Comparison of ENCODE assay signal across 8 cellular contexts in the genomic region with DNA sequence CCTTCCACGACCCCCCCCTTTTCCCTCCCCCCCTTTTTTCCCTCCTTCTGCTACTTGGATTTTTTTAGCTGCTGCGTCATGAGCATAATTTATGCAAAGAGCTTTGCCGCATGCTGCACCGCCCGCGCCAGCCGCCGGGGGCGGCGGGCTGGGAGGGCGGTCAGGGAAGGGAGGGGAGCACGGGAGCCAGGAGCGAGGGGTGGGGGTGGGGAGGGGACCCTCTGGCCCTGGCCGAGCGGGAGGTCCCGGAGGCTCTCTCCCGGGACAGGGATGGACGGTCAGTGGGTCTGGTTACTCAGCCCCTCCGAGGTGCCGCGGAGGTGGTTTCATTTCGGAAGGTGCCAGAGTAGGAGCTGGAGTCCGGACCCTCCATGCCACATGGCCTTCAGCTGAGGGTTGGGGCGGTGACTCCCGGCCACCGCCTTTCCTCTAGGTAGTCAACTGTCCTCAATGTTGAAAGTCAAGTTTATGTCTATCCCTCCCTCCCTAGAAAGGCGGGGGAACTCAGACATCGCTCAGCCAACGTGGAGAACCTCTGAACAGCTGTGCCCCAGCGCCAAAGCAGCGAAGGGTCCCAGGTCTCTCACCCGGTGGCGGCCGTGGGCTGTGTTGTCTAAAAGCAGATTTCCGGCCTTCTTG. TPM values are rescaled to one million over a fixed set of nuclear protein-coding genes. Genes with fewer than 3 reads are reported as not detected.
DNase-seq lines count a peak whose midpoint lies in the region; ATAC-seq, FAIRE-seq and TF ChIP-seq lines count a peak whose summit lies in the region.

A gene with protein sequence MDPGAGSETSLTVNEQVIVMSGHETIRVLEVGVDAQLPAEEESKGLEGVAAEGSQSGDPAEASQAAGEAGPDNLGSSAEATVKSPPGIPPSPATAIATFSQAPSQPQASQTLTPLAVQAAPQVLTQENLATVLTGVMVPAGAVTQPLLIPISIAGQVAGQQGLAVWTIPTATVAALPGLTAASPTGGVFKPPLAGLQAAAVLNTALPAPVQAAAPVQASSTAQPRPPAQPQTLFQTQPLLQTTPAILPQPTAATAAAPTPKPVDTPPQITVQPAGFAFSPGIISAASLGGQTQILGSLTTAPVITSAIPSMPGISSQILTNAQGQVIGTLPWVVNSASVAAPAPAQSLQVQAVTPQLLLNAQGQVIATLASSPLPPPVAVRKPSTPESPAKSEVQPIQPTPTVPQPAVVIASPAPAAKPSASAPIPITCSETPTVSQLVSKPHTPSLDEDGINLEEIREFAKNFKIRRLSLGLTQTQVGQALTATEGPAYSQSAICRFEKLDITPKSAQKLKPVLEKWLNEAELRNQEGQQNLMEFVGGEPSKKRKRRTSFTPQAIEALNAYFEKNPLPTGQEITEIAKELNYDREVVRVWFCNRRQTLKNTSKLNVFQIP (minus strand): TSS at position 95 of the 639 bp plus-strand sequence. CDS start 11,226 bp downstream, outside the sequence.

- peak within 1 kb of the TSS; percentile 76 for H3K27ac ChIP-seq in keratinocyte (ENCODE audit: control insufficient read depth, insufficient read depth, low read length)

- peak within 1 kb of the TSS; percentile 65 to 84 (median 83) for H3K4me3 ChIP-seq in keratinocyte (ENCODE audit: control insufficient read depth in 2 of 3, extremely low read depth in 1 of 3, insufficient read depth in 2 of 3, low read depth in 1 of 3, low read length in 3 of 3)

- no peaks in the 10 kb centered on the region for H3K9me3 ChIP-seq in keratinocyte (ENCODE audit: control insufficient read depth, low read depth, low read length)

- no peaks in the 10 kb centered on the region for H3K79me2 ChIP-seq in keratinocyte (ENCODE audit: control insufficient read depth, insufficient read depth, low read length)

- dilution Hi-C loops in keratinocyte (cut with MboI; ENCODE audit: extremely low pct_ligation_motif_present, low sequenced_read_pairs): no loop called here

- peaks cover 8% of the 10 kb centered on the region for H3K4me1 ChIP-seq in keratinocyte (ENCODE audit: control insufficient read depth, extremely low read depth, insufficient read depth, low read length)

- no peaks in the 10 kb centered on the region for H4K20me1 ChIP-seq in keratinocyte (ENCODE audit: control insufficient read depth, extremely low read depth, insufficient read depth, low read length)

- peak within 1 kb of the TSS; percentile 96 for H3K27ac Mint-ChIP-seq in central memory CD8-positive, alpha-beta T cell (ENCODE audit: low read depth)

- DNase-seq in SKM-1 treated with dmso at 0.1 percent for 144 hours (lab: John Stamatoyannopoulos, UW; ENCODE audit: unreplicated experiment): peak; percentile 26
- DNase-seq in SKM-1 (lab: John Stamatoyannopoulos, UW; ENCODE audit: unreplicated experiment): no peak
- DNase-seq in NCI-H2107 (lab: John Stamatoyannopoulos, UW): peak; percentile 76
- peak; percentile 37 for DNase-seq in activated CD4-positive, CD25-positive, alpha-beta regulatory T cell treated with anti-CD3 and anti-CD28 coated beads, Interleukin-2, amount 50 U/mL, for 16 hours (ENCODE audit: low read depth, low spot score)
- DNase-seq in central memory CD8-positive, alpha-beta T cell (ENCODE audit: low spot score in 2 of 2): peak; percentile 41 to 63
- DNase-seq in keratinocyte (ENCODE audit: low read depth, low spot score): no peak
- DNase-seq in stimulated activated CD4-positive, alpha-beta T cell treated with anti-CD3 and anti-CD28 coated beads, Interleukin-12 subunit alpha, Interleukin-12 subunit beta, amount 100 ng/mL, for 24 hours (ENCODE audit: low read depth in 2 of 2): peak; percentile 43

- no peaks in the 10 kb centered on the region for H3K9me1 ChIP-seq in keratinocyte (ENCODE audit: control insufficient read depth, extremely low read depth, insufficient read depth, low read length)

- H3K9ac ChIP-seq in keratinocyte (ENCODE audit: control insufficient read depth, extremely low read depth, insufficient read depth, low read length): peak within 1 kb of the TSS; percentile 89

- H3K27me3 ChIP-seq in keratinocyte (ENCODE audit: control insufficient read depth, extremely low read depth, insufficient read depth, low read length): no peaks in the 10 kb centered on the region

- ATAC-seq in HG02981 (IDR thresholded peaks at IDR 0.05; ENCODE audit: unreplicated experiment): peak; percentile 64
- peak; percentile 82 for ATAC-seq in central memory CD8-positive, alpha-beta T cell (replicated peaks; ENCODE audit: extremely low read depth, poor library complexity, severe bottlenecking)

- peaks cover 7% of the 10 kb centered on the region for H3K36me3 Mint-ChIP-seq in central memory CD8-positive, alpha-beta T cell (ENCODE audit: insufficient read depth)

- no peaks in the 10 kb centered on the region for H3K36me3 ChIP-seq in keratinocyte (ENCODE audit: control insufficient read depth in 2 of 2, extremely low read depth in 1 of 2, insufficient read depth in 2 of 2, low read length in 2 of 2)

- TF ChIP-seq CTCF in keratinocyte (optimal IDR thresholded peaks at IDR 0.05 in 1 of 3, IDR thresholded peaks at IDR 0.05 in 1 of 3, conservative IDR thresholded peaks at IDR 0.05 in 1 of 3; ENCODE audit: extremely low read depth in 1 of 3, insufficient read depth in 2 of 3, low read length in 3 of 3): peak in 2 of 3 experiments; percentile 33 to 59

- H3K4me3 Mint-ChIP-seq in central memory CD8-positive, alpha-beta T cell: peak within 1 kb of the TSS; percentile 87

- H2AFZ ChIP-seq in keratinocyte (ENCODE audit: control insufficient read depth, low read length): peak within 1 kb of the TSS; percentile 95

- no peaks in the 10 kb centered on the region for H3K27me3 Mint-ChIP-seq in central memory CD8-positive, alpha-beta T cell

- peaks cover 12% of the 10 kb centered on the region for H3K4me1 Mint-ChIP-seq in central memory CD8-positive, alpha-beta T cell

- no peaks in the 10 kb centered on the region for H3K9me3 Mint-ChIP-seq in central memory CD8-positive, alpha-beta T cell

- H3K4me2 ChIP-seq in keratinocyte (ENCODE audit: control insufficient read depth, extremely low read depth, insufficient read depth, low read depth, low read length): peak within 1 kb of the TSS; percentile 97

- FAIRE-seq in keratinocyte (lab: Jason Lieb, UNC): no peak

RNA-seq across cellular contexts. Expression of the gene that starts here (rescaled TPM):
- polyA plus RNA-seq in keratinocyte: 0.29 to 0.45 TPM (median 0.42 TPM) in 3 replicates
- polyA plus RNA-seq in keratinocyte (2011; ENCODE audit: low read depth): 0.32 TPM
- 0.23 and 0.55 TPM in 2 replicates for polyA plus RNA-seq in keratinocyte (2011; cell fraction: cytosol; rRNA removed)
- 1.6 and 1.9 TPM in 2 replicates for polyA plus RNA-seq in keratinocyte (2011; cell fraction: nucleus; rRNA removed)
- 0.49 and 1.8 TPM in 2 replicates for polyA plus RNA-seq in keratinocyte (2012; ENCODE audit: low replicate concordance)
- 0.13 to 0.98 TPM (median 0.16 TPM) in 3 replicates for polyA minus RNA-seq in keratinocyte
- polyA minus RNA-seq in keratinocyte (2011; cell fraction: cytosol; rRNA and poly(A)+ RNA removed): 3.1 TPM
- polyA minus RNA-seq in keratinocyte (2011; cell fraction: nucleus; rRNA and poly(A)+ RNA removed): 0.95 and 1.7 TPM in 2 replicates

Comparison
In these comparisons a context has a peak if more than half of its experiments do, and no peak if none do; other contexts are left out.
1. DNase-seq: peak in SKM-1 treated with dmso at 0.1 percent for 144 hours (single experiment), NCI-H2107 (single experiment), activated CD4-positive, CD25-positive, alpha-beta regulatory T cell treated with anti-CD3 and anti-CD28 coated beads, Interleukin-2, amount 50 U/mL, for 16 hours (single experiment), central memory CD8-positive, alpha-beta T cell (2 of 2) and stimulated activated CD4-positive, alpha-beta T cell treated with anti-CD3 and anti-CD28 coated beads, Interleukin-12 subunit alpha, Interleukin-12 subunit beta, amount 100 ng/mL, for 24 hours (2 of 2); none in SKM-1 (single experiment) and keratinocyte (single experiment).